ENCODE assay signal across 9 cellular contexts in genomic region chr15:39770748-39771689, GRCh38. TPM values are rescaled to one million over a fixed set of nuclear protein-coding genes. Genes with fewer than 3 reads are reported as not detected.
A peak's percentile ranks its signal among the peaks of the same experiment; 100 is the strongest.
DNase-seq lines count a peak whose midpoint lies in the region; ATAC-seq and TF ChIP-seq lines count a peak whose summit lies in the region.
"Had no signal": no experiment of that assay in that cellular context is flagged by ENCODE, and none has a peak within 500 bp of the region (broad histone marks: within the 10 kb centered on the region; RNA-seq: fewer than 3 reads in every experiment).

No MANE protein-coding gene starts in this region.

- peak overlapping the region; percentile 75 for H3K18ac ChIP-seq in IMR-90 (ENCODE audit: low read depth, low read length)

- H3K27ac ChIP-seq in IMR-90 (ENCODE audit: insufficient read depth, low read length) (peak overlapping the region; percentile 80), tibial artery (peak overlapping the region; percentile 52 to 56)

- TF ChIP-seq POLR2A in IMR-90 (IDR thresholded peaks at IDR 0.05; ENCODE audit: low read depth, low read length), result no peak

- H3K56ac ChIP-seq in IMR-90 (ENCODE audit: extremely low read depth, insufficient read depth, low read length), result peak overlapping the region; percentile 82

- H3K9me3 ChIP-seq in IMR-90 (ENCODE audit: control insufficient read depth, insufficient read depth, low read length) (no peaks in the 10 kb centered on the region), tibial artery (no peaks in the 10 kb centered on the region)

- H3K27me3 ChIP-seq in IMR-90 (ENCODE audit: control insufficient read depth, insufficient read depth, low read length), result no peaks in the 10 kb centered on the region
- no peaks in the 10 kb centered on the region for H3K27me3 ChIP-seq in tibial artery

- H3K9me1 ChIP-seq in IMR-90 (ENCODE audit: insufficient read depth, low read length), result no peaks in the 10 kb centered on the region; the same call in none of the 2 replicates

- H3K4me2 ChIP-seq in IMR-90 (ENCODE audit: low read depth, low read length), result peak overlapping the region; percentile 84

- WGBS in IMR-90 (ENCODE audit: extremely low coverage in 2 of 2, insufficient read length in 1 of 2), 2 experiments, result 100% methylated on average over 2 of the region's 8 CpGs; no CpG with 5 or more reads in 1 of the 2 experiments

- TF ChIP-seq RAD21 in IMR-90 (IDR thresholded peaks at IDR 0.05; ENCODE audit: low read length), result no peak

- peak overlapping the region; percentile 67 for H3K9ac ChIP-seq in IMR-90 (ENCODE audit: low read depth, low read length)

- peak overlapping the region; percentile 92; the same call in 1 of the 2 replicates for H2BK20ac ChIP-seq in IMR-90 (ENCODE audit: low read depth, low read length)

- in situ Hi-C loops in IMR-90 (cut with MboI; ENCODE audit: low sequenced_read_pairs) (loop anchor here (25.0 kb wide), 1 partner anchor 609 kb away; no protein-coding TSS in a partner anchor), astrocyte of the spinal cord (cut with HindIII; ENCODE audit: low sequenced_read_pairs) (no loop called here)

- H4K5ac ChIP-seq in IMR-90 (ENCODE audit: low read depth, low read length), result peak overlapping the region; percentile 89

- peak overlapping the region; percentile 72 to 94 for H4K8ac ChIP-seq in IMR-90 (ENCODE audit: low read depth in 2 of 2, low read length in 2 of 2)

- H3K4me3 ChIP-seq in IMR-90 (ENCODE audit: insufficient read depth, low read depth, low read length) (peak overlapping the region; percentile 21; the same call in 1 of the 2 replicates), astrocyte of the spinal cord (ENCODE audit: low read depth, low read length) (no peak overlapping the region), tibial artery (no peak overlapping the region)

- H3K14ac ChIP-seq in IMR-90 (replicated peaks; ENCODE audit: low read depth, low read length), result peak overlapping the region; percentile 93

- H2BK15ac ChIP-seq in IMR-90 (ENCODE audit: low read depth, low read length), result peak overlapping the region; percentile 75; the same call in 2 of the 3 replicates

- peak overlapping the region; percentile 93 for H2AFZ ChIP-seq in IMR-90 (replicated peaks; ENCODE audit: low read length, poor library complexity)

- ATAC-seq in IMR-90 (ENCODE audit: low read depth), result peak; percentile 98
- no peak for ATAC-seq in GM21723 (IDR thresholded peaks at IDR 0.05; ENCODE audit: unreplicated experiment)

- no peak overlapping the region for H2AK9ac ChIP-seq in IMR-90 (replicated peaks; ENCODE audit: low read depth, low read length, poor library complexity)

- peak overlapping the region; percentile 93 for H2BK5ac ChIP-seq in IMR-90 (ENCODE audit: low read depth, low read length, poor library complexity, severe bottlenecking)

- peak overlapping the region; percentile 93 for H4K91ac ChIP-seq in IMR-90 (ENCODE audit: insufficient read depth, low read depth, low read length)

- TF ChIP-seq CTCF in IMR-90 (conservative IDR thresholded peaks at IDR 0.05; ENCODE audit: low read depth, low read length) (no peak), astrocyte of the spinal cord (IDR thresholded peaks at IDR 0.05; ENCODE audit: low read depth, low read length) (no peak), tibial artery (IDR thresholded peaks at IDR 0.05) (no peak)

- peak overlapping the region; percentile 94 for H2BK120ac ChIP-seq in IMR-90 (ENCODE audit: low read depth, low read length)

- H3K36me3 ChIP-seq in IMR-90 (ENCODE audit: control insufficient read depth, insufficient read depth, low read length) (no peaks in the 10 kb centered on the region), tibial artery (no peaks in the 10 kb centered on the region)

- H3K4ac ChIP-seq in IMR-90 (ENCODE audit: low read depth, low read length), result peak overlapping the region; percentile 91

- peak overlapping the region; percentile 88; the same call in 1 of the 2 replicates for H3K23ac ChIP-seq in IMR-90 (ENCODE audit: low read depth, low read length)

- peak overlapping the region; percentile 76 for H2AK5ac ChIP-seq in IMR-90 (ENCODE audit: low read depth, low read length)

- H4K20me1 ChIP-seq in IMR-90 (ENCODE audit: insufficient read depth, low read length), result no peaks in the 10 kb centered on the region

- POLR2A ChIA-PET in IMR-90 (lab: Charles Lee; ENCODE audit: unreplicated experiment), result interaction anchor here (0.6 kb wide), 1 partner anchor 222 kb away, joined by 4 read pairs; no protein-coding TSS in a partner anchor

- intact Hi-C loops in IMR-90 (cut with micrococcal nuclease) (loop anchor here (1.0 kb wide), 1 partner anchor 85 kb away; no protein-coding TSS in a partner anchor), tibial artery (cut with DNase I; ENCODE audit: low total_unique reads) (no loop called here)

- H3K4me1 ChIP-seq in IMR-90 (ENCODE audit: control insufficient read depth, insufficient read depth, low read length) (peaks cover 10% of the 10 kb centered on the region), tibial artery (peaks cover 0 to 7% (median 2%) of the 10 kb centered on the region in 4 donors)

- CTCF ChIA-PET in IMR-90 (lab: Yijun Ruan, JAX), result interaction anchor here (0.6 kb wide), 1 partner anchor 169 kb away, joined by 5 read pairs; no protein-coding TSS in a partner anchor

- dilution Hi-C loops in IMR-90 (cut with HindIII; ENCODE audit: low sequenced_read_pairs, unreplicated experiment), result no loop called here

- no TSS peak for BruUV-seq in IMR-90 (replicated peaks; lab: Mats Ljungman, UMichigan)

- DNase-seq in IMR-90, result peak; percentile 92
- DNase-seq in astrocyte of the spinal cord (ENCODE audit: low read depth, low spot score), result peak; percentile 80
- DNase-seq in islet precursor cell, result peak; percentile 62
- peak in 1 of 2 donors; percentile 30 for DNase-seq in tibial artery
- DNase-seq in NCI-H1092 (lab: John Stamatoyannopoulos, UW), result no peak
- no peak for DNase-seq in glomerular visceral epithelial cell (ENCODE audit: extremely low spot score)
- DNase-seq: NCI-H187 had no signal

- H3K79me1 ChIP-seq in IMR-90 (ENCODE audit: low read depth in 1 of 2, low read length in 2 of 2), result no peaks in the 10 kb centered on the region

TF ChIP-seq in IMR-90, 13 proteins besides CTCF, POLR2A, EP300 and RAD21:
- TF ChIP-seq MAFK (IDR thresholded peaks at IDR 0.05; ENCODE audit: low read depth, low read length), result peak; percentile 20; the same call in 1 of the 2 replicates
- TF ChIP-seq CHD1 (IDR thresholded peaks at IDR 0.05; ENCODE audit: low read depth, low read length), result no peak
- peak; percentile 40 for TF ChIP-seq BHLHE40 (IDR thresholded peaks at IDR 0.05; ENCODE audit: low read depth, low read length)
- peak; percentile 57; the same call in 1 of the 2 replicates for TF ChIP-seq FOS (IDR thresholded peaks at IDR 0.05; ENCODE audit: low read depth, low read length)
- TF ChIP-seq MXI1 (IDR thresholded peaks at IDR 0.05; ENCODE audit: borderline replicate concordance, low read depth, low read length), result peak; percentile 42; the same call in 1 of the 2 replicates

RNA-seq across cellular contexts. Expression of gene FSIP1, which starts 11.6 kb away (rescaled TPM):
- 0.18 and 0.56 TPM in 2 replicates for total RNA-seq in IMR-90 (2012; rRNA removed)
- 0.03 and 0.10 TPM in 2 replicates for polyA plus RNA-seq in IMR-90 (2012; rRNA removed)
- 0.01 and 0.02 TPM in 2 replicates for polyA plus RNA-seq in IMR-90 (2012; cell fraction: cytosol; rRNA removed)
- 0.11 TPM in 1 of 2 replicates, not detected in the other for polyA plus RNA-seq in IMR-90 (2012; cell fraction: nucleus; rRNA removed; ENCODE audit: low replicate concordance)
- total RNA-seq: mesenteric fat pad had no signal

Comparison
In these comparisons a context has a peak if more than half of its experiments do, and no peak if none do; other contexts are left out.
1. DNase-seq: peak in IMR-90 (single experiment), astrocyte of the spinal cord (single experiment) and islet precursor cell (single experiment); none in NCI-H1092 (single experiment) and glomerular visceral epithelial cell (single experiment).